In the genomic region with DNA sequence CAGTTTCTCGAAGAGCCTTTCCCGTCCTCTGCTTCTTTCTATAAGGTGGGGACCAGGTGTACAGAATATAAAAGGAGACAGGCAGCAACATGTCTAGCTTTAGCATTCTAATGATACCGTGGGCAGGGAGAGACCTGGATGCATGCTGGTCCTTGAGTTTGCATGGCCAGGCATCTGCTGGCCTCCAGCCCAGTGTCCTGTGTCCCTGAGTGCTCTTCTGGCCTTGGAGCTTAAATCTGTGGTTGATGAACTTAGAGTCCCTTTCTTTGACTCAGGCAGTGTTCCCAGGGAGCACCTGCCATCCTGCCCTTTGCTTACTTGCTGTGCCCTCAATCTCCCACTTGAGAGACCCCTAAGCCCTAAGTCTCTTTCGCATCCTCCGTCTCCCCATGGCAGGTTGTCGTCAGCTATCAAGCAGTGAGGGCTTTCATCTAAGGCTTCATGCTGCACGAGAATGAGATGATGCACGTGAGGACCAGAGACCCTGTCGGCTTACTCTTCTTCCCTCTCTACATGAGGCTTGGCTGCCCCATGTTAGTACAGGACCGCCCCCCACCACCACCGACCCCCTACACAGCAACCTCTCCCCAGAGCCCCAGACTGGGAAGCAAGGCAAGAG, we compare ENCODE assay signal across 17 cellular contexts.
"Had no signal": no experiment of that assay in that cellular context is flagged by ENCODE, and none has a peak within 500 bp of the region (broad histone marks: within the 10 kb centered on the region; RNA-seq: fewer than 3 reads in every experiment).

No MANE protein-coding gene starts in this region.

- H3K79me2 ChIP-seq: parathyroid adenoma had no signal

- H3K27ac Mint-ChIP-seq: activated B cell treated with CpG ODN at 0.5 μM for 24 hours; activated CD4-positive, alpha-beta T cell treated with anti-CD3 and anti-CD28 coated beads, Interleukin-2, amount 10 ng/mL, durations not matched to agents 24 days and 14 days; activated naive CD8-positive, alpha-beta T cell treated with anti-CD3 and anti-CD28 coated beads, Interleukin-2, amount 50 U/mL, for 24 hours; effector memory CD8-positive, alpha-beta T cell; nephron progenitor cell had no signal

- H3K9me3 ChIP-seq: gastroesophageal sphincter, left ventricle myocardium inferior, stomach, tibial artery had no signal

- H3K4me1 ChIP-seq: left ventricle myocardium inferior, parathyroid adenoma, stomach had no signal

- H3K4me1 Mint-ChIP-seq: activated CD4-positive, alpha-beta T cell treated with anti-CD3 and anti-CD28 coated beads, Interleukin-2, amount 10 ng/mL, durations not matched to agents 24 days and 14 days; activated naive CD8-positive, alpha-beta T cell treated with anti-CD3 and anti-CD28 coated beads, Interleukin-2, amount 50 U/mL, for 24 hours; nephron progenitor cell had no signal

- H3K4me3 Mint-ChIP-seq: activated CD4-positive, alpha-beta T cell treated with anti-CD3 and anti-CD28 coated beads, Interleukin-2, amount 10 ng/mL, durations not matched to agents 24 days and 14 days; activated naive CD8-positive, alpha-beta T cell treated with anti-CD3 and anti-CD28 coated beads, Interleukin-2, amount 50 U/mL, for 24 hours; effector memory CD8-positive, alpha-beta T cell; nephron progenitor cell had no signal

- H3K36me3 ChIP-seq: gastroesophageal sphincter, left ventricle myocardium inferior, stomach, tibial artery had no signal

- DNase-seq: activated B cell treated with CpG ODN at 0.5 μM for 24 hours; activated CD4-positive, alpha-beta T cell treated with anti-CD3 and anti-CD28 coated beads, Interleukin-2, amount 10 ng/mL, durations not matched to agents 24 days and 14 days; activated CD8-positive, alpha-beta memory T cell treated with anti-CD3 and anti-CD28 coated beads for 24 hours; activated naive CD4-positive, alpha-beta T cell treated with Interleukin-2 at 50 U/mL for 16 hours; activated naive CD8-positive, alpha-beta T cell treated with anti-CD3 and anti-CD28 coated beads, Interleukin-2, amount 50 U/mL, for 24 hours; cortex of kidney; effector memory CD8-positive, alpha-beta T cell; left ventricle myocardium inferior; mesendoderm; nephron progenitor cell; retina; stomach; tibial artery had no signal

- H3K4me3 ChIP-seq: gastroesophageal sphincter, left ventricle myocardium inferior, skin epidermis, stomach, tibial artery had no signal

- H2AFZ ChIP-seq: parathyroid adenoma had no signal

- H3K9ac ChIP-seq: parathyroid adenoma had no signal

- H3K27ac ChIP-seq: epithelial cell of prostate, gastroesophageal sphincter, left ventricle myocardium inferior, parathyroid adenoma, skin epidermis, stomach, tibial artery had no signal

- H3K27me3 ChIP-seq: gastroesophageal sphincter, stomach, tibial artery had no signal

- H3K9me3 Mint-ChIP-seq: activated B cell treated with CpG ODN at 0.5 μM for 24 hours; activated CD4-positive, alpha-beta T cell treated with anti-CD3 and anti-CD28 coated beads, Interleukin-2, amount 10 ng/mL, durations not matched to agents 24 days and 14 days; activated naive CD8-positive, alpha-beta T cell treated with anti-CD3 and anti-CD28 coated beads, Interleukin-2, amount 50 U/mL, for 24 hours had no signal

- ATAC-seq: activated naive CD8-positive, alpha-beta T cell treated with anti-CD3 and anti-CD28 coated beads, Interleukin-2, amount 50 U/mL, for 24 hours; effector memory CD8-positive, alpha-beta T cell; gastroesophageal sphincter had no signal

- H3K27me3 Mint-ChIP-seq: activated B cell treated with CpG ODN at 0.5 μM for 24 hours; activated CD4-positive, alpha-beta T cell treated with anti-CD3 and anti-CD28 coated beads, Interleukin-2, amount 10 ng/mL, durations not matched to agents 24 days and 14 days had no signal
